In genomic region chr5:72501475-72501874, GRCh38 we compare ENCODE assay signal across 1 cellular context.
TF ChIP-seq lines count a peak whose summit lies in the region.

No MANE protein-coding gene starts in this region.

TF ChIP-seq in H1, 55 proteins besides CTCF, POLR2A, EP300 and RAD21:
- TF ChIP-seq SP1 (IDR thresholded peaks at IDR 0.05; ENCODE audit: low read depth, low read length) (no peak), POU5F1 (IDR thresholded peaks at IDR 0.05; ENCODE audit: low read depth, low read length) (no peak), YY1 (IDR thresholded peaks at IDR 0.05; ENCODE audit: low read depth, low read length) (no peak), JUND (IDR thresholded peaks at IDR 0.05; ENCODE audit: low read length) (no peak), CHD2 (IDR thresholded peaks at IDR 0.05; ENCODE audit: low read length) (no peak), FOSL1 (IDR thresholded peaks at IDR 0.05; ENCODE audit: insufficient read depth, low read depth, low read length) (no peak), CBX8 (IDR thresholded peaks at IDR 0.05; ENCODE audit: borderline replicate concordance, low read depth, low read length) (no peak), NRF1 (IDR thresholded peaks at IDR 0.05; ENCODE audit: low read depth, low read length) (no peak), MAX (IDR thresholded peaks at IDR 0.05) (no peak), CHD1 (IDR thresholded peaks at IDR 0.05; ENCODE audit: low read depth, low read length) (no peak), EGR1 (IDR thresholded peaks at IDR 0.05; ENCODE audit: borderline replicate concordance, low read depth, low read length) (no peak), TAF7 (optimal IDR thresholded peaks at IDR 0.05; ENCODE audit: borderline replicate concordance, low read depth, low read length) (no peak), USF2 (IDR thresholded peaks at IDR 0.05; ENCODE audit: low read length) (no peak), EZH2 (IDR thresholded peaks at IDR 0.05; ENCODE audit: low read depth, low read length, severe bottlenecking) (no peak), TCF12 (IDR thresholded peaks at IDR 0.05; ENCODE audit: low read depth, low read length) (no peak), SRF (IDR thresholded peaks at IDR 0.05; ENCODE audit: low read depth, low read length) (no peak), HDAC2 (IDR thresholded peaks at IDR 0.05; ENCODE audit: borderline replicate concordance in 1 of 2, low read depth in 2 of 2, low read length in 2 of 2) (no peak), RNF2 (IDR thresholded peaks at IDR 0.05; ENCODE audit: borderline replicate concordance, low read depth, low read length, missing control alignments, poor library complexity, severe bottlenecking) (no peak), KDM5A (IDR thresholded peaks at IDR 0.05; ENCODE audit: low read length) (no peak)
